Comparison of ENCODE assay signal across 28 cellular contexts in genomic region chr20:37453288-37453687, GRCh38.
"Had no signal": no experiment of that assay in that cellular context is flagged by ENCODE, and none has a peak within 500 bp of the region (broad histone marks: within the 10 kb centered on the region; RNA-seq: fewer than 3 reads in every experiment).

No MANE protein-coding gene starts in this region.

- H3K36me3 ChIP-seq: adrenal gland, colonic mucosa, gastrocnemius medialis, pancreas, prostate gland, stomach, thyroid gland, upper lobe of left lung had no signal

- ATAC-seq: body of pancreas; gastrocnemius medialis; left colon; naive thymus-derived CD4-positive, alpha-beta T cell; pancreas; stimulated activated naive B cell treated with anti-CD40 and anti-IgM and Interleukin-4, amounts not matched to agents 10 μg/mL and 1 μg/mL and 100 μg/mL, for 72 hours had no signal

- H3K27ac ChIP-seq: adrenal gland, body of pancreas, colonic mucosa, gastrocnemius medialis, pancreas, prostate gland, stomach, thyroid gland, upper lobe of left lung had no signal

- FAIRE-seq: pancreas had no signal

- H3K4me1 ChIP-seq: adrenal gland, body of pancreas, colonic mucosa, gastrocnemius medialis, pancreas, prostate gland, stomach, thyroid gland, upper lobe of left lung had no signal

- H3K4me3 ChIP-seq: adrenal gland, body of pancreas, colonic mucosa, gastrocnemius medialis, pancreas, prostate gland, stomach, thyroid gland, upper lobe of left lung had no signal

- H3K27me3 ChIP-seq: adrenal gland, body of pancreas, colonic mucosa, gastrocnemius medialis, pancreas, thyroid gland, upper lobe of left lung had no signal

- H3K9me3 ChIP-seq: adrenal gland, colonic mucosa, gastrocnemius medialis, pancreas, prostate gland, thyroid gland had no signal

- DNase-seq: activated B cell treated with CpG ODN at 0.5 μM for 24 hours; activated CD4-positive, alpha-beta T cell treated with anti-CD3 and anti-CD28 coated beads, Interleukin-2, amount 50 U/mL, for 4 hours; activated effector memory CD4-positive, alpha-beta T cell treated with Interleukin-2 at 50 U/mL for 16 hours; activated naive CD4-positive, alpha-beta T cell treated with anti-CD3 and anti-CD28 coated beads for 36 hours; activated naive CD8-positive, alpha-beta T cell treated with anti-CD3 and anti-CD28 coated beads for 36 hours; activated T-cell treated with anti-CD3 and anti-CD28 coated beads for 4 hours; adrenal gland; aorta; body of pancreas; cerebellar nuclear complex; colonic mucosa; effector CD8-positive, alpha-beta T cell; erythroblast; gastrocnemius medialis; glutamatergic neuron; islet precursor cell; left colon; midbrain; naive thymus-derived CD4-positive, alpha-beta T cell; pancreas; retina; stimulated activated CD4-positive, alpha-beta T cell treated with anti-CD3 and anti-CD28 coated beads, Interleukin-15, amount 100 ng/mL, for 24 hours; stimulated activated CD4-positive, alpha-beta T cell treated with anti-CD3 and anti-CD28 coated beads, Interleukin-2, amount 100 ng/mL, for 24 hours; stimulated activated naive B cell treated with anti-CD40 and anti-IgM and Interleukin-4, amounts not matched to agents 10 μg/mL and 1 μg/mL and 100 μg/mL, for 72 hours; stomach; thyroid gland; upper lobe of left lung had no signal
